ENCODE assay signal across 8 cellular contexts in genomic region chr12:96401061-96401871, GRCh38. TPM values are rescaled to one million over a fixed set of nuclear protein-coding genes. Genes with fewer than 3 reads are reported as not detected.
DNase-seq lines count a peak whose midpoint lies in the region; ATAC-seq and TF ChIP-seq lines count a peak whose summit lies in the region.

No MANE protein-coding gene starts in this region.

- peak; percentile 19 for ATAC-seq in HG02970 (IDR thresholded peaks at IDR 0.05; ENCODE audit: low FRiP score, unreplicated experiment)

- TF ChIP-seq CTCF in epithelial cell of esophagus (IDR thresholded peaks at IDR 0.05; ENCODE audit: insufficient read depth, low read depth, low read length, missing control alignments) = peak; percentile 38
- peak; percentile 65 for TF ChIP-seq CTCF in type B pancreatic cell (conservative IDR thresholded peaks at IDR 0.05)

- H3K4me1 ChIP-seq in mucosa of stomach (ENCODE audit: control insufficient read depth, insufficient read depth, low read length) = peaks cover 5% of the 10 kb centered on the region

- H3K4me3 ChIP-seq in epithelial cell of esophagus (ENCODE audit: low read length) (peak overlapping the region; percentile 95), mucosa of stomach (ENCODE audit: low read length) (peak overlapping the region; percentile 43)

- H3K36me3 Mint-ChIP-seq in type B pancreatic cell = no peaks in the 10 kb centered on the region

- DNase-seq in stimulated activated CD4-positive, alpha-beta T cell treated with anti-CD3 and anti-CD28 coated beads, Interleukin-15, amount 100 ng/mL, for 24 hours = peak; percentile 46
- no peak for DNase-seq in stimulated activated CD4-positive, alpha-beta T cell treated with anti-CD3 and anti-CD28 coated beads, Interleukin-12 subunit alpha, Interleukin-12 subunit beta, amount 100 ng/mL, for 4 hours
- peak; percentile 27 for DNase-seq in NCI-H2196 treated with DMSO at 0.1 percent for 48 hours (lab: John Stamatoyannopoulos, UW; ENCODE audit: unreplicated experiment)
- DNase-seq in activated CD4-positive, alpha-beta T cell treated with anti-CD3 and anti-CD28 coated beads, Interleukin-2, amount 50 U/mL, for 24 hours (ENCODE audit: low read depth in 1 of 2, low spot score in 1 of 2) = peak; percentile 14 to 23
- peak; percentile 62 for DNase-seq in epithelial cell of esophagus (ENCODE audit: low read depth)
- DNase-seq in type B pancreatic cell (ENCODE audit: extremely low spot score, unreplicated experiment) = no peak

- H3K4me3 Mint-ChIP-seq in type B pancreatic cell = peak overlapping the region; percentile 92

- no peaks in the 10 kb centered on the region for H3K9me3 Mint-ChIP-seq in type B pancreatic cell

- H3K27ac Mint-ChIP-seq in type B pancreatic cell = peak overlapping the region; percentile 92

- peak overlapping the region; percentile 49 for H3K9ac ChIP-seq in mucosa of stomach (ENCODE audit: low read length)

- H3K27me3 ChIP-seq in mucosa of stomach (ENCODE audit: control insufficient read depth, insufficient read depth, low read length) = no peaks in the 10 kb centered on the region

- no peaks in the 10 kb centered on the region for H3K9me3 ChIP-seq in mucosa of stomach (ENCODE audit: control insufficient read depth, low read length)

- H3K36me3 ChIP-seq in mucosa of stomach (ENCODE audit: control insufficient read depth, insufficient read depth, low read length) = no peaks in the 10 kb centered on the region

- H3K27me3 Mint-ChIP-seq in type B pancreatic cell = no peaks in the 10 kb centered on the region

- peaks cover 31% of the 10 kb centered on the region for H3K4me1 Mint-ChIP-seq in type B pancreatic cell (ENCODE audit: unreplicated experiment)

RNA-seq across cellular contexts. Expression of gene CDK17, which starts 1.0 kb away (rescaled TPM):
- total RNA-seq in type B pancreatic cell (ENCODE audit: low replicate concordance) = 16.8 and 25.2 TPM in 2 replicates

Comparison
In these comparisons a context has a peak if more than half of its experiments do, and no peak if none do; other contexts are left out.
1. DNase-seq: peak in stimulated activated CD4-positive, alpha-beta T cell treated with anti-CD3 and anti-CD28 coated beads, Interleukin-15, amount 100 ng/mL, for 24 hours (single experiment), NCI-H2196 treated with DMSO at 0.1 percent for 48 hours (single experiment), activated CD4-positive, alpha-beta T cell treated with anti-CD3 and anti-CD28 coated beads, Interleukin-2, amount 50 U/mL, for 24 hours (2 of 2) and epithelial cell of esophagus (single experiment); none in stimulated activated CD4-positive, alpha-beta T cell treated with anti-CD3 and anti-CD28 coated beads, Interleukin-12 subunit alpha, Interleukin-12 subunit beta, amount 100 ng/mL, for 4 hours (single experiment) and type B pancreatic cell (single experiment).